ENCODE assay signal across 20 cellular contexts in the genomic region with DNA sequence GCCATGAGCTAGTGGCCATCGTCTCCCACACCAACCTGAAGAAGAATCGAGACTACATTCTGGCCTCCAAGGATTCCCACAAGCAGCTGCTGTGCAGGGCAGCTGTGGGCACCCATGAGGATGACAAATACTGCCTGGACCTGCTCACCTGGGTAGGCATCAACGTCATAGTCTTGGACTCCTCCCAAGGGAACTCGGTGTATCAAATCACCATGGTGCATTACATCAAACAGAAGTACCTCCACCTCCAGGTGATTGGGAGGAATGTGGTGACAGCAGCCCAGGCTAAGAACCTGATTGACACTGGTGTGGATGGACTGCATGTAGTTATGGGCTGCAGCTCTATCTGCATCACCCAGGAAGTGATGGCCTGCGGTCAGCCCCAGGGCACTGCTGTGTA.
A peak's percentile ranks its signal among the peaks of the same experiment; 100 is the strongest.
DNase-seq lines count a peak whose midpoint lies in the region; ATAC-seq, FAIRE-seq and TF ChIP-seq lines count a peak whose summit lies in the region.
"Had no signal": no experiment of that assay in that cellular context is flagged by ENCODE, and none has a peak within 500 bp of the region (broad histone marks: within the 10 kb centered on the region; RNA-seq: fewer than 3 reads in every experiment).

No MANE protein-coding gene starts in this region.

- POLR2A ChIA-PET in HepG2 (lab: Yijun Ruan, JAX) = no interaction called here

- H3K79me2 ChIP-seq in HepG2 (ENCODE audit: insufficient read depth, low read length) (no peaks in the 10 kb centered on the region), mammary epithelial cell (ENCODE audit: insufficient read depth, low read length) (no peaks in the 10 kb centered on the region)

- no peaks in the 10 kb centered on the region for H3K9me3 ChIP-seq in HepG2 (ENCODE audit: low read length)
- H3K9me3 ChIP-seq in right lobe of liver = no peaks in the 10 kb centered on the region
- no peaks in the 10 kb centered on the region for H3K9me3 ChIP-seq in mammary epithelial cell (replicated peaks; ENCODE audit: insufficient read depth, low read length)

- H3K4me3 ChIP-seq in HepG2 (replicated peaks in 1 of 3; ENCODE audit: insufficient read depth in 1 of 3, low read depth in 2 of 3, low read length in 3 of 3) = no peak overlapping the region
- H3K4me3 ChIP-seq in right lobe of liver = no peak overlapping the region
- H3K4me3 ChIP-seq in mammary epithelial cell (replicated peaks in 1 of 3; ENCODE audit: insufficient read depth in 1 of 3, low read depth in 2 of 3, low read length in 3 of 3) = no peak overlapping the region
- H3K4me3 ChIP-seq: GM23248 had no signal

- H3K27ac ChIP-seq in HepG2 (ENCODE audit: extremely low read length, insufficient read depth, low read length) (no peak overlapping the region), right lobe of liver (no peak overlapping the region), mammary epithelial cell (ENCODE audit: insufficient read depth, low read depth, low read length) (no peak overlapping the region)
- H3K27ac ChIP-seq: GM23248 had no signal

- dilution Hi-C loops in mammary epithelial cell (cut with HindIII; ENCODE audit: low sequenced_read_pairs) = no loop called here

- DNase-seq in HepG2 (ENCODE audit: low spot score) (no peak), right lobe of liver (no peak), mammary epithelial cell (peak; percentile 9), urothelium cell line (ENCODE audit: low spot score) (no peak), NCI-H2107 (lab: John Stamatoyannopoulos, UW) (no peak)
- DNase-seq: C1 segment of cervical spinal cord; Calu3; CD4-positive, alpha-beta memory T cell; COR-L47; DMS53; DMS79 treated with DMSO at 0.1 percent for 48 hours; GF-D8; GM23248; H7; HCEC 1CT had no signal

- TF ChIP-seq POLR2A in HepG2 (IDR thresholded peaks at IDR 0.05; ENCODE audit: insufficient read depth in 1 of 2, low read depth in 2 of 2, low read length in 2 of 2) (no peak), right lobe of liver (IDR thresholded peaks at IDR 0.05) (no peak)

- CTCF ChIA-PET in HepG2 (lab: Yijun Ruan, JAX; ENCODE audit: low intra/inter-chr PET ratio, low total read pairs) = no interaction called here
- CTCF ChIA-PET in mammary epithelial cell (lab: Charles Lee; ENCODE audit: low non-redundant PET) = no interaction called here

- 18% methylated on average over 5 of the region's 5 CpGs for WGBS in HepG2 (ENCODE audit: low lambda C conversion rate)
- 100% methylated on average over 2 of the region's 5 CpGs for WGBS in right lobe of liver (ENCODE audit: insufficient coverage, low coverage, low lambda C conversion rate, missing lambda C conversion rate)
- WGBS in mammary epithelial cell (ENCODE audit: low coverage, missing lambda C conversion rate) = 88% methylated on average over 5 of the region's 5 CpGs

- TF ChIP-seq CTCF in HepG2 (CRISPR knock-in tag; IDR thresholded peaks at IDR 0.05) (no peak), right lobe of liver (IDR thresholded peaks at IDR 0.05) (no peak), mammary epithelial cell (conservative IDR thresholded peaks at IDR 0.05 in 1 of 2, IDR thresholded peaks at IDR 0.05 in 1 of 2; ENCODE audit: extremely low read depth in 1 of 2, insufficient read depth in 1 of 2, low read depth in 1 of 2, low read length in 2 of 2) (no peak)

- TF ChIP-seq EP300 in HepG2 (IDR thresholded peaks at IDR 0.05; ENCODE audit: low read depth in 2 of 2, low read length in 2 of 2) = no peak
- no peak for TF ChIP-seq EP300 in HepG2 (CRISPR knock-in tag; IDR thresholded peaks at IDR 0.05; ENCODE audit: borderline replicate concordance)

- no peaks in the 10 kb centered on the region for H3K36me3 ChIP-seq in HepG2 (replicated peaks in 1 of 2; ENCODE audit: control insufficient read depth in 1 of 2, insufficient read depth in 2 of 2, low read length in 2 of 2)
- no peaks in the 10 kb centered on the region for H3K36me3 ChIP-seq in right lobe of liver
- no peaks in the 10 kb centered on the region for H3K36me3 ChIP-seq in mammary epithelial cell (ENCODE audit: insufficient read depth, low read length)

- no peaks in the 10 kb centered on the region for H3K4me1 ChIP-seq in HepG2 (ENCODE audit: insufficient read depth, low read length)
- H3K4me1 ChIP-seq in right lobe of liver = no peaks in the 10 kb centered on the region
- no peaks in the 10 kb centered on the region for H3K4me1 ChIP-seq in mammary epithelial cell (ENCODE audit: insufficient read depth, low read length)

- intact Hi-C loops in HepG2 (cut with micrococcal nuclease; ENCODE audit: unreplicated experiment) (no loop called here), right lobe of liver (cut with DNase I) (no loop called here), mammary epithelial cell (cut with micrococcal nuclease) (no loop called here)

- H2AFZ ChIP-seq in HepG2 (ENCODE audit: low read length) (no peak overlapping the region), mammary epithelial cell (ENCODE audit: low read depth, low read length) (no peak overlapping the region)
- H2AFZ ChIP-seq: GM23248 had no signal

- ATAC-seq in HepG2 = no peak; the same call in 2 of the 3 replicates
- ATAC-seq in right lobe of liver = no peak
- ATAC-seq in GM18517 (IDR thresholded peaks at IDR 0.05; ENCODE audit: unreplicated experiment) = no peak

- H3K9ac ChIP-seq in HepG2 (ENCODE audit: insufficient read depth, low read depth, low read length) (no peak overlapping the region), mammary epithelial cell (ENCODE audit: insufficient read depth, low read length) (no peak overlapping the region)
- H3K9ac ChIP-seq: GM23248 had no signal

- no peak for TF ChIP-seq RAD21 in HepG2 (CRISPR knock-in tag; IDR thresholded peaks at IDR 0.05)

- BruUV-seq in HepG2 (replicated peaks; lab: Mats Ljungman, UMichigan) = no TSS peak
- BruUV-seq in mammary epithelial cell (replicated peaks; lab: Mats Ljungman, UMichigan) = no TSS peak

- no peak for FAIRE-seq in HepG2 (lab: Jason Lieb, UNC)
- peak; percentile 69 for FAIRE-seq in urothelium cell line (lab: Jason Lieb, UNC)
- FAIRE-seq: GM12891, GM18507, GM19239, H1 had no signal

- H3K27me3 ChIP-seq in HepG2 (ENCODE audit: control insufficient read depth in 1 of 2, insufficient read depth in 2 of 2, low read length in 2 of 2) = no peaks in the 10 kb centered on the region; a peak in 1 of 5 replicates
- H3K27me3 ChIP-seq in right lobe of liver = no peaks in the 10 kb centered on the region
- no peaks in the 10 kb centered on the region for H3K27me3 ChIP-seq in mammary epithelial cell (ENCODE audit: insufficient read depth, low read length)

- H4K20me1 ChIP-seq in HepG2 (ENCODE audit: insufficient read depth, low read length) = no peaks in the 10 kb centered on the region
- H4K20me1 ChIP-seq in mammary epithelial cell (ENCODE audit: insufficient read depth, low read length) = no peaks in the 10 kb centered on the region

- in situ Hi-C loops in HepG2 (cut with HindIII; ENCODE audit: extremely low pct_ligation_motif_present, low pct_unique_long_range_greater_than_20kb) = no loop called here
- in situ Hi-C loops in mammary epithelial cell (cut with MboI; ENCODE audit: low sequenced_read_pairs in 2 of 2) = no loop called here

- H3K4me2 ChIP-seq in HepG2 (ENCODE audit: low read depth, low read length) = no peak overlapping the region
- no peak overlapping the region for H3K4me2 ChIP-seq in mammary epithelial cell (ENCODE audit: insufficient read depth, low read depth, low read length)

TF ChIP-seq in HepG2, 621 proteins besides CTCF, POLR2A, EP300 and RAD21 (continues in another document):
- no peak for TF ChIP-seq ZNF232 (CRISPR knock-in tag; IDR thresholded peaks at IDR 0.05; ENCODE audit: borderline replicate concordance)
- TF ChIP-seq KMT2A (CRISPR knock-in tag; IDR thresholded peaks at IDR 0.05) = no peak
- TF ChIP-seq, protein P1, sequence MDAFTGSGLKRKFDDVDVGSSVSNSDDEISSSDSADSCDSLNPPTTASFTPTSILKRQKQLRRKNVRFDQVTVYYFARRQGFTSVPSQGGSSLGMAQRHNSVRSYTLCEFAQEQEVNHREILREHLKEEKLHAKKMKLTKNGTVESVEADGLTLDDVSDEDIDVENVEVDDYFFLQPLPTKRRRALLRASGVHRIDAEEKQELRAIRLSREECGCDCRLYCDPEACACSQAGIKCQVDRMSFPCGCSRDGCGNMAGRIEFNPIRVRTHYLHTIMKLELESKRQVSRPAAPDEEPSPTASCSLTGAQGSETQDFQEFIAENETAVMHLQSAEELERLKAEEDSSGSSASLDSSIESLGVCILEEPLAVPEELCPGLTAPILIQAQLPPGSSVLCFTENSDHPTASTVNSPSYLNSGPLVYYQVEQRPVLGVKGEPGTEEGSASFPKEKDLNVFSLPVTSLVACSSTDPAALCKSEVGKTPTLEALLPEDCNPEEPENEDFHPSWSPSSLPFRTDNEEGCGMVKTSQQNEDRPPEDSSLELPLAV (CRISPR knock-in tag; conservative IDR thresholded peaks at IDR 0.05; ENCODE audit: low read depth) = no peak
- TF ChIP-seq CBFB (CRISPR knock-in tag; IDR thresholded peaks at IDR 0.05) = no peak
- no peak for TF ChIP-seq ZNF709 (CRISPR knock-in tag; IDR thresholded peaks at IDR 0.05)
- TF ChIP-seq ZMYM3 (CRISPR knock-in tag; IDR thresholded peaks at IDR 0.05) = no peak
- TF ChIP-seq CREB1 (IDR thresholded peaks at IDR 0.05) = 0 out of 2 replicates have a peak, but pooled peaks have one; percentile 24
- no peak for TF ChIP-seq CREB1 (CRISPR knock-in tag; IDR thresholded peaks at IDR 0.05)
